11 cellular contexts compared by ENCODE assay signal in genomic region chr1:10457462-10457861, GRCh38. TPM values are rescaled to one million over a fixed set of nuclear protein-coding genes. Genes with fewer than 3 reads are reported as not detected.
DNase-seq lines count a peak whose midpoint lies in the region; ATAC-seq and TF ChIP-seq lines count a peak whose summit lies in the region.
"Not testable (repeated sequence)": the region's sequence is repeated elsewhere in the genome, so short reads cannot be mapped to it uniquely, and the experiment has no call there.
"Had no signal": no experiment of that assay in that cellular context is flagged by ENCODE, and none has a peak within 500 bp of the region (broad histone marks: within the 10 kb centered on the region; RNA-seq: fewer than 3 reads in every experiment).

No MANE protein-coding gene starts in this region.

- H2BK5ac ChIP-seq in mesenchymal stem cell (ENCODE audit: low read depth, low read length, poor library complexity, severe bottlenecking) = not testable (repeated sequence)

- H2AFZ ChIP-seq in MM.1S (ENCODE audit: low read length) = peak overlapping the region; percentile 35; the same call in 1 of the 2 replicates
- H2AFZ ChIP-seq in mesenchymal stem cell (ENCODE audit: low read depth, low read length) = not testable (repeated sequence)

- POLR2A ChIA-PET in activated naive CD8-positive, alpha-beta T cell treated with anti-CD3 and anti-CD28 coated beads, Interleukin-2, amount 10 ng/mL, durations not matched to agents 7 days and 5 days (lab: Charles Lee) = not testable (repeated sequence)

- H3K9ac ChIP-seq in BLaER1 = peak overlapping the region; percentile 28; the same call in 1 of the 2 replicates
- not testable (repeated sequence) for H3K9ac ChIP-seq in MM.1S (ENCODE audit: low read length); mesenchymal stem cell (ENCODE audit: low read length)
- H3K9ac ChIP-seq in subcutaneous abdominal adipose tissue (ENCODE audit: low read length in 5 of 5) = peak overlapping the region in 2 of 5 donors; percentile 39 to 60

- not testable (repeated sequence) for H3K79me2 ChIP-seq in MM.1S (ENCODE audit: low read length)

- not testable (repeated sequence) for H3K27me3 ChIP-seq in BLaER1; MM.1S (replicated peaks; ENCODE audit: insufficient read depth, low read length); mesenchymal stem cell (ENCODE audit: control insufficient read depth in 1 of 2, insufficient read depth in 1 of 2, low read length in 2 of 2); subcutaneous abdominal adipose tissue (ENCODE audit: control insufficient read depth in 5 of 5, insufficient read depth in 4 of 5, low read length in 5 of 5)

- H4K91ac ChIP-seq in mesenchymal stem cell (ENCODE audit: low read length) = not testable (repeated sequence)

- H3K9me3 ChIP-seq in BLaER1; MM.1S (replicated peaks; ENCODE audit: insufficient read depth, low read length); mesenchymal stem cell (ENCODE audit: control insufficient read depth, low read length); subcutaneous abdominal adipose tissue (ENCODE audit: control insufficient read depth in 5 of 5, low read length in 5 of 5): not testable (repeated sequence)

- not testable (repeated sequence) for H3K14ac ChIP-seq in mesenchymal stem cell (ENCODE audit: low read length in 2 of 2)

- not testable (repeated sequence) for H3K9me3 Mint-ChIP-seq in T-helper 1 cell treated with Interleukin-12 subunit alpha and Interleukin-12 subunit beta and Interleukin-4 antibody, amounts not matched to agents 30 μg/mL and 1 μg/mL, for 36 hours; activated naive CD8-positive, alpha-beta T cell treated with anti-CD3 and anti-CD28 coated beads, Interleukin-2, amount 10 ng/mL, durations not matched to agents 7 days and 5 days; endothelial cell (ENCODE audit: unreplicated experiment); glutamatergic neuron (ENCODE audit: unreplicated experiment)

- H3K36me3 ChIP-seq in BLaER1 = peaks cover 60% of the 10 kb centered on the region
- not testable (repeated sequence) for H3K36me3 ChIP-seq in MM.1S (replicated peaks; ENCODE audit: insufficient read depth, low read length)
- H3K36me3 ChIP-seq in mesenchymal stem cell (ENCODE audit: control insufficient read depth in 1 of 2, insufficient read depth in 2 of 2, low read depth in 1 of 2, low read length in 2 of 2) = peaks cover 16 to 18% of the 10 kb centered on the region in 2 experiments
- H3K36me3 ChIP-seq in subcutaneous abdominal adipose tissue (ENCODE audit: control insufficient read depth in 5 of 5, insufficient read depth in 5 of 5, low read length in 5 of 5) = peaks cover 2 to 15% (median 13%) of the 10 kb centered on the region in 5 donors

- peak overlapping the region; percentile 49 for H3K27ac Mint-ChIP-seq in T-helper 1 cell treated with Interleukin-12 subunit alpha and Interleukin-12 subunit beta and Interleukin-4 antibody, amounts not matched to agents 30 μg/mL and 1 μg/mL, for 36 hours
- H3K27ac Mint-ChIP-seq in activated naive CD8-positive, alpha-beta T cell treated with anti-CD3 and anti-CD28 coated beads, Interleukin-2, amount 10 ng/mL, durations not matched to agents 7 days and 5 days = not testable (repeated sequence)
- H3K27ac Mint-ChIP-seq in endothelial cell (ENCODE audit: unreplicated experiment) (peak overlapping the region; percentile 67), glutamatergic neuron (ENCODE audit: unreplicated experiment) (peak overlapping the region; percentile 86)

- 85% methylated on average over 7 of the region's 7 CpGs for WGBS in mesenchymal stem cell

- H3K27ac ChIP-seq in BLaER1 (peak overlapping the region; percentile 11), MM.1S (ENCODE audit: low read length) (peak overlapping the region; percentile 48; the same call in 1 of the 2 replicates)
- H3K27ac ChIP-seq in mesenchymal stem cell (ENCODE audit: low read length, poor library complexity, severe bottlenecking); subcutaneous abdominal adipose tissue (ENCODE audit: low read depth, low read length): not testable (repeated sequence)

- not testable (repeated sequence) for H3K4ac ChIP-seq in mesenchymal stem cell (ENCODE audit: low read depth in 1 of 2, low read length in 2 of 2)

- H4K20me1 ChIP-seq in BLaER1; MM.1S (ENCODE audit: insufficient read depth, low read length): not testable (repeated sequence)

- not testable (repeated sequence) for H2BK12ac ChIP-seq in mesenchymal stem cell (ENCODE audit: low read length in 2 of 2)

- H4K8ac ChIP-seq in mesenchymal stem cell (ENCODE audit: low read length) = not testable (repeated sequence)

- peak overlapping the region; percentile 63 for H3K4me2 ChIP-seq in BLaER1
- peak overlapping the region; percentile 49; the same call in 1 of the 2 replicates for H3K4me2 ChIP-seq in MM.1S (ENCODE audit: low read depth, low read length)
- H3K4me2 ChIP-seq in mesenchymal stem cell (ENCODE audit: low read length, poor library complexity, severe bottlenecking) = not testable (repeated sequence)

- H3K4me3 ChIP-seq in BLaER1; mesenchymal stem cell (ENCODE audit: insufficient read depth in 1 of 2, low read depth in 1 of 2, low read length in 2 of 2): not testable (repeated sequence)
- H3K4me3 ChIP-seq in MM.1S (ENCODE audit: low read length) (peak overlapping the region; percentile 36; the same call in 1 of the 2 replicates), subcutaneous abdominal adipose tissue (ENCODE audit: low read depth in 1 of 5, low read length in 5 of 5) (peak overlapping the region in 3 of 5 donors; percentile 14 to 44 (median 27))

- H3K4me1 ChIP-seq in BLaER1 (peaks cover 24% of the 10 kb centered on the region), MM.1S (ENCODE audit: low read length) (peaks cover 12% of the 10 kb centered on the region), subcutaneous abdominal adipose tissue (ENCODE audit: control insufficient read depth in 5 of 5, insufficient read depth in 5 of 5, low read length in 5 of 5) (peaks cover 0 to 17% (median 11%) of the 10 kb centered on the region in 5 donors)
- not testable (repeated sequence) for H3K4me1 ChIP-seq in mesenchymal stem cell (ENCODE audit: control insufficient read depth, insufficient read depth, low read depth, low read length)

- not testable (repeated sequence) for ATAC-seq in activated naive CD8-positive, alpha-beta T cell treated with anti-CD3 and anti-CD28 coated beads, Interleukin-2, amount 10 ng/mL, durations not matched to agents 7 days and 5 days (ENCODE audit: low read depth)

- not testable (repeated sequence) for H3K4me1 Mint-ChIP-seq in T-helper 1 cell treated with Interleukin-12 subunit alpha and Interleukin-12 subunit beta and Interleukin-4 antibody, amounts not matched to agents 30 μg/mL and 1 μg/mL, for 36 hours (ENCODE audit: low read depth); activated naive CD8-positive, alpha-beta T cell treated with anti-CD3 and anti-CD28 coated beads, Interleukin-2, amount 10 ng/mL, durations not matched to agents 7 days and 5 days; glutamatergic neuron (ENCODE audit: low read depth, unreplicated experiment)
- peaks cover 24% of the 10 kb centered on the region for H3K4me1 Mint-ChIP-seq in endothelial cell (ENCODE audit: unreplicated experiment)

- H3K79me1 ChIP-seq in mesenchymal stem cell (replicated peaks; ENCODE audit: low read length, poor library complexity, severe bottlenecking) = not testable (repeated sequence)

- TF ChIP-seq CTCF in MM.1S (IDR thresholded peaks at IDR 0.05; ENCODE audit: low read length); endothelial cell (IDR thresholded peaks at IDR 0.05; ENCODE audit: unreplicated experiment); glutamatergic neuron (IDR thresholded peaks at IDR 0.05; ENCODE audit: partially characterized antibody, unreplicated experiment): not testable (repeated sequence)

- peak overlapping the region; percentile 15 for H2AK5ac ChIP-seq in mesenchymal stem cell (ENCODE audit: low read length, severe bottlenecking)

- not testable (repeated sequence) for H3K27me3 Mint-ChIP-seq in T-helper 1 cell treated with Interleukin-12 subunit alpha and Interleukin-12 subunit beta and Interleukin-4 antibody, amounts not matched to agents 30 μg/mL and 1 μg/mL, for 36 hours (ENCODE audit: low read depth); activated naive CD8-positive, alpha-beta T cell treated with anti-CD3 and anti-CD28 coated beads, Interleukin-2, amount 10 ng/mL, durations not matched to agents 7 days and 5 days; endothelial cell (ENCODE audit: unreplicated experiment); glutamatergic neuron (ENCODE audit: unreplicated experiment)

- not testable (repeated sequence) for H3K36me3 Mint-ChIP-seq in T-helper 1 cell treated with Interleukin-12 subunit alpha and Interleukin-12 subunit beta and Interleukin-4 antibody, amounts not matched to agents 30 μg/mL and 1 μg/mL, for 36 hours (ENCODE audit: low read depth); glutamatergic neuron (ENCODE audit: unreplicated experiment)
- H3K36me3 Mint-ChIP-seq in activated naive CD8-positive, alpha-beta T cell treated with anti-CD3 and anti-CD28 coated beads, Interleukin-2, amount 10 ng/mL, durations not matched to agents 7 days and 5 days = peaks cover 13% of the 10 kb centered on the region
- peaks cover 15% of the 10 kb centered on the region for H3K36me3 Mint-ChIP-seq in endothelial cell (ENCODE audit: low read depth, unreplicated experiment)

- not testable (repeated sequence) for H3K9me2 ChIP-seq in MM.1S (replicated peaks; ENCODE audit: insufficient read depth, low read length)

- not testable (repeated sequence) for H3K4me3 Mint-ChIP-seq in T-helper 1 cell treated with Interleukin-12 subunit alpha and Interleukin-12 subunit beta and Interleukin-4 antibody, amounts not matched to agents 30 μg/mL and 1 μg/mL, for 36 hours; endothelial cell (ENCODE audit: unreplicated experiment); glutamatergic neuron (ENCODE audit: unreplicated experiment)
- H3K4me3 Mint-ChIP-seq in activated naive CD8-positive, alpha-beta T cell treated with anti-CD3 and anti-CD28 coated beads, Interleukin-2, amount 10 ng/mL, durations not matched to agents 7 days and 5 days = peak overlapping the region; percentile 5

- H2BK120ac ChIP-seq in mesenchymal stem cell (ENCODE audit: low read depth, low read length) = not testable (repeated sequence)

- not testable (repeated sequence) for H2BK15ac ChIP-seq in mesenchymal stem cell (ENCODE audit: low read depth, poor library complexity, severe bottlenecking)

- not testable (repeated sequence) for H3K23ac ChIP-seq in mesenchymal stem cell (ENCODE audit: low read length in 2 of 2)

- peak; percentile 76 for DNase-seq in MM.1S
- not testable (repeated sequence) for DNase-seq in activated naive CD8-positive, alpha-beta T cell treated with anti-CD3 and anti-CD28 coated beads, Interleukin-2, amount 10 ng/mL, durations not matched to agents 7 days and 5 days; endothelial cell (ENCODE audit: low spot score); glutamatergic neuron; mesenchymal stem cell

- H3K18ac ChIP-seq in mesenchymal stem cell (ENCODE audit: low read depth in 1 of 2, low read length in 2 of 2) = not testable (repeated sequence)

- H3F3A ChIP-seq in MM.1S (ENCODE audit: insufficient read depth, low read length) = peaks cover 19% of the 10 kb centered on the region

RNA-seq across cellular contexts. Expression of gene CORT, which starts 7.6 kb away (rescaled TPM):
- under 1 TPM; 0.31 to 0.39 TPM for total RNA-seq in activated naive CD8-positive, alpha-beta T cell treated with anti-CD3 and anti-CD28 coated beads, Interleukin-2, amount 10 ng/mL, durations not matched to agents 7 days and 5 days
- 0.77 TPM for total RNA-seq in endothelial cell (ENCODE audit: unreplicated experiment)
- total RNA-seq in glutamatergic neuron (ENCODE audit: unreplicated experiment) = 0.59 TPM
- 0.07 TPM for polyA plus RNA-seq in mesenchymal stem cell (2013, experiment 1 of 2)
- 0.23 TPM for polyA plus RNA-seq in mesenchymal stem cell (2013, experiment 2 of 2)
- total RNA-seq: HT1080 had no signal
- polyA plus RNA-seq: AG04450, CD14-positive monocyte had no signal

RNA-seq across cellular contexts. Expression of gene DFFA, which starts 14.9 kb away (rescaled TPM):
- 10 to 100 TPM; 31.9 to 33.2 TPM for total RNA-seq in activated naive CD8-positive, alpha-beta T cell treated with anti-CD3 and anti-CD28 coated beads, Interleukin-2, amount 10 ng/mL, durations not matched to agents 7 days and 5 days
- 77.1 TPM for total RNA-seq in endothelial cell (ENCODE audit: unreplicated experiment)
- total RNA-seq in glutamatergic neuron (ENCODE audit: unreplicated experiment) = 38.0 TPM
- polyA plus RNA-seq in mesenchymal stem cell (2013, experiment 1 of 2) = 28.1 TPM
- polyA plus RNA-seq in mesenchymal stem cell (2013, experiment 2 of 2) = 26.5 TPM

RNA-seq across cellular contexts. Expression of gene PEX14, which starts 17.3 kb away (rescaled TPM):
- total RNA-seq in activated naive CD8-positive, alpha-beta T cell treated with anti-CD3 and anti-CD28 coated beads, Interleukin-2, amount 10 ng/mL, durations not matched to agents 7 days and 5 days = 10 to 100 TPM; 21.6 to 25.2 TPM
- total RNA-seq in endothelial cell (ENCODE audit: unreplicated experiment) = 20.9 TPM
- 25.8 TPM for total RNA-seq in glutamatergic neuron (ENCODE audit: unreplicated experiment)
- 17.5 TPM for polyA plus RNA-seq in mesenchymal stem cell (2013, experiment 1 of 2)
- 16.8 TPM for polyA plus RNA-seq in mesenchymal stem cell (2013, experiment 2 of 2)

RNA-seq across cellular contexts. Expression of gene CENPS, which starts 27.2 kb away (rescaled TPM):
- 10 to 100 TPM; 10.0 to 11.5 TPM for total RNA-seq in activated naive CD8-positive, alpha-beta T cell treated with anti-CD3 and anti-CD28 coated beads, Interleukin-2, amount 10 ng/mL, durations not matched to agents 7 days and 5 days
- total RNA-seq in endothelial cell (ENCODE audit: unreplicated experiment) (9.8 TPM), glutamatergic neuron (ENCODE audit: unreplicated experiment) (9.3 TPM)
- 12.6 TPM for polyA plus RNA-seq in mesenchymal stem cell (2013, experiment 1 of 2)
- polyA plus RNA-seq in mesenchymal stem cell (2013, experiment 2 of 2) = 12.3 TPM

RNA-seq across cellular contexts. Expression of gene PGD, which starts 58.6 kb away (rescaled TPM):
- 10 to 100 TPM; 67.1 to 67.3 TPM for total RNA-seq in activated naive CD8-positive, alpha-beta T cell treated with anti-CD3 and anti-CD28 coated beads, Interleukin-2, amount 10 ng/mL, durations not matched to agents 7 days and 5 days
- total RNA-seq in endothelial cell (ENCODE audit: unreplicated experiment) = 196 TPM
- 304 TPM for total RNA-seq in glutamatergic neuron (ENCODE audit: unreplicated experiment)
- 164 TPM for polyA plus RNA-seq in mesenchymal stem cell (2013, experiment 1 of 2)
- 159 TPM for polyA plus RNA-seq in mesenchymal stem cell (2013, experiment 2 of 2)
